ENCODE assay signal across 25 cellular contexts in genomic region chr20:12535316-12535715, GRCh38.
DNase-seq lines count a peak whose midpoint lies in the region; ATAC-seq and TF ChIP-seq lines count a peak whose summit lies in the region.
"Had no signal": no experiment of that assay in that cellular context is flagged by ENCODE, and none has a peak within 500 bp of the region (broad histone marks: within the 10 kb centered on the region; RNA-seq: fewer than 3 reads in every experiment).

No MANE protein-coding gene starts in this region.

- H3K36me3 Mint-ChIP-seq in endodermal cell (ENCODE audit: low read depth), result no peaks in the 10 kb centered on the region
- H3K36me3 Mint-ChIP-seq: activated CD8-positive, alpha-beta memory T cell treated with anti-CD3 and anti-CD28 coated beads, Interleukin-2, amount 10 ng/mL, durations not matched to agents 7 days and 5 days; CD14-positive monocyte had no signal

- no peaks in the 10 kb centered on the region for H3K27me3 Mint-ChIP-seq in endodermal cell (ENCODE audit: insufficient read depth)
- H3K27me3 Mint-ChIP-seq: activated CD8-positive, alpha-beta memory T cell treated with anti-CD3 and anti-CD28 coated beads, Interleukin-2, amount 10 ng/mL, durations not matched to agents 7 days and 5 days; T-helper 17 cell had no signal

- H3K9me3 Mint-ChIP-seq in endodermal cell, result no peaks in the 10 kb centered on the region

- no peaks in the 10 kb centered on the region for H3K9me3 ChIP-seq in endodermal cell (ENCODE audit: control insufficient read depth, low read length)
- H3K9me3 ChIP-seq: SJSA1, testis had no signal

- H3K4me1 ChIP-seq in endodermal cell (ENCODE audit: control insufficient read depth, insufficient read depth, low read length), result no peaks in the 10 kb centered on the region
- H3K4me1 ChIP-seq: SJSA1, testis, uterus had no signal

- H3K9ac ChIP-seq in endodermal cell (ENCODE audit: extremely low read depth, low read length, poor library complexity, severe bottlenecking), result no peak overlapping the region

- WGBS in endodermal cell (ENCODE audit: insufficient coverage in 1 of 2, insufficient read length in 1 of 2), 2 experiments, result 80 to 86% methylated on average over 1 of the region's 1 CpG

- H3K4me3 Mint-ChIP-seq in endodermal cell, result no peak overlapping the region
- H3K4me3 Mint-ChIP-seq: activated CD8-positive, alpha-beta memory T cell treated with anti-CD3 and anti-CD28 coated beads, Interleukin-2, amount 10 ng/mL, durations not matched to agents 7 days and 5 days; activated naive CD4-positive, alpha-beta T cell treated with anti-CD3 and anti-CD28 coated beads for 36 hours; CD14-positive monocyte; neural crest cell; T-helper 17 cell had no signal

- peaks cover 3% of the 10 kb centered on the region for H3K4me1 Mint-ChIP-seq in endodermal cell
- H3K4me1 Mint-ChIP-seq: activated CD8-positive, alpha-beta memory T cell treated with anti-CD3 and anti-CD28 coated beads, Interleukin-2, amount 10 ng/mL, durations not matched to agents 7 days and 5 days; CD14-positive monocyte; neural crest cell; T-helper 17 cell had no signal

- no peak overlapping the region for H3K4me3 ChIP-seq in endodermal cell (ENCODE audit: low read length)
- H3K4me3 ChIP-seq: lung, SJSA1, testis, uterus had no signal

- DNase-seq in DMS 273 (lab: John Stamatoyannopoulos, UW; ENCODE audit: unreplicated experiment) (peak; percentile 80), Daoy (ENCODE audit: low read depth) (peak; percentile 3), NCI-H446 treated with DMSO at 0.1 percent for 48 hours (lab: John Stamatoyannopoulos, UW) (peak; percentile 23), endodermal cell (peak; percentile 67), SKM-1 treated with dmso at 0.1 percent for 144 hours (lab: John Stamatoyannopoulos, UW; ENCODE audit: unreplicated experiment) (no peak)
- DNase-seq in effector CD4-positive, alpha-beta T cell, result no peak
- DNase-seq: activated CD4-positive, alpha-beta T cell treated with anti-CD3 and anti-CD28 coated beads for 48 hours; activated CD8-positive, alpha-beta memory T cell treated with anti-CD3 and anti-CD28 coated beads, Interleukin-2, amount 10 ng/mL, durations not matched to agents 7 days and 5 days; activated naive CD4-positive, alpha-beta T cell treated with anti-CD3 and anti-CD28 coated beads for 36 hours; amniotic stem cell; GDM1; kidney; NCI-H1105 treated with DMSO at 0.1 percent for 48 hours; right cardiac atrium; stimulated activated CD4-positive, alpha-beta T cell treated with anti-CD3 and anti-CD28 coated beads, Interleukin-4, amount 100 ng/mL, for 24 hours; stimulated activated naive CD4-positive, alpha-beta T cell; T-helper 17 cell; testis; uterus had no signal

- H3K27ac ChIP-seq in endodermal cell (ENCODE audit: low read depth, low read length), result no peak overlapping the region
- H3K27ac ChIP-seq: SJSA1, testis, uterus had no signal

- no peaks in the 10 kb centered on the region for H3K27me3 ChIP-seq in endodermal cell (ENCODE audit: control insufficient read depth, insufficient read depth, low read length, poor library complexity, severe bottlenecking)
- H3K27me3 ChIP-seq: SJSA1, testis, uterus had no signal

- H3K27ac Mint-ChIP-seq in endodermal cell, result peak overlapping the region; percentile 59
- H3K27ac Mint-ChIP-seq: activated CD8-positive, alpha-beta memory T cell treated with anti-CD3 and anti-CD28 coated beads, Interleukin-2, amount 10 ng/mL, durations not matched to agents 7 days and 5 days; activated naive CD4-positive, alpha-beta T cell treated with anti-CD3 and anti-CD28 coated beads for 36 hours; CD14-positive monocyte; T-helper 17 cell had no signal

- no peak for ATAC-seq in HG02870 (IDR thresholded peaks at IDR 0.05; ENCODE audit: unreplicated experiment)
- ATAC-seq: activated CD8-positive, alpha-beta memory T cell treated with anti-CD3 and anti-CD28 coated beads, Interleukin-2, amount 10 ng/mL, durations not matched to agents 7 days and 5 days; Panc1; right cardiac atrium; T-helper 17 cell had no signal

- no peaks in the 10 kb centered on the region for H3K36me3 ChIP-seq in endodermal cell (ENCODE audit: control insufficient read depth, insufficient read depth, low read length)
- H3K36me3 ChIP-seq: SJSA1, uterus had no signal

- TF ChIP-seq CTCF in endodermal cell (conservative IDR thresholded peaks at IDR 0.05), result no peak

Comparison
In these comparisons a context has a peak if more than half of its experiments do, and no peak if none do; other contexts are left out.
1. DNase-seq: peak in DMS 273 (single experiment), Daoy (single experiment), NCI-H446 treated with DMSO at 0.1 percent for 48 hours (single experiment) and endodermal cell (single experiment); none in SKM-1 treated with dmso at 0.1 percent for 144 hours (single experiment) and effector CD4-positive, alpha-beta T cell (single experiment).